8 cellular contexts compared by ENCODE assay signal in the genomic region with DNA sequence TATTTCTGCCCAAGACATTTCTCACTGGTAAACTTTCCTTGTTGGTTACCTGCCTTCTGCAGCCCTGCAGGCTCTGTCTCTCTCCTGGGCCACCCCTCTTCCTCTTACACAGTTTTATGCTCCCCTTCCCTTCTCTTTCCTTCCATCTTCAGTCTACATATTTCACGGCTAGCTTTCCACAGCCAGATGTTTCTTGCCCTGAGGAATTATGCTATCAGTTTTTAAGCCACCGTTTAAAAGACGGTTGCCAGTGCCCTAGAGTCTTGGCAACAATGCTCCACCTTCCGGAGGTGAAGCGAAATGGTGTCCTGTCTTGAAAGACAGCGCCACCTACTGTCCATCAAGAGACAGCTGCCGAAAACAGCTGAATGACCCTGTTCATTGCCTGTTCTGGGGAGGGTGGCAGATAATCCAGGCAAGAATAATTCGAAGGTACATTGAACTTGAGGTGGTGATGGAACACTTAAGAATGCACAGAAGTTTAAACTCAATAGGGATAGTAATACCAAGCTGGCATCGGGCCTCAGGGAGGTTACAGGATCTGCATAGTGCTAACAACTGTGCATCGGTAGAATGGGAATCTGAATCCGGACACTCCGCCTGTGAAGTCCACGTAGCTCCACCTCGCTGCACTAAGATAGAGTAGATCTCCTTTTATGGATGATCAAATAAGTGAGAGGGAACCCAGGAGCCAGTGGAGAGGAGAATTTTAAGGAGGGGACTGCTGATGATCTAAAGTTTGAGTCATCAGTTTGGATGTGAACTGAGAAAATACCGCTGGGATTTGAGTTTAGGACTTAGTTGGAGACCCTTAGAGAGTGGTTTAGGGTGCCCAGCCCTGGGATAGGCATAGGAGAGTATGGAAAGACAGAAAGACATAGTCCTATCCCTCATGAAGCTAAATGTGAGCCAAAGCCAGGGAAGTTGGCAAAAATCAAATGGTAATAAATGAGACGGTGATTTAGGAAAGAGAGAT. TPM values are rescaled to one million over a fixed set of nuclear protein-coding genes. Genes with fewer than 3 reads are reported as not detected.
A peak's percentile ranks its signal among the peaks of the same experiment; 100 is the strongest.
DNase-seq lines count a peak whose midpoint lies in the region; ATAC-seq and TF ChIP-seq lines count a peak whose summit lies in the region.

No MANE protein-coding gene starts in this region.

- DNase-seq in AG04450 (ENCODE audit: low read depth, low spot score): peak; percentile 64
- peak; percentile 69 to 73 for DNase-seq in SJSA1 (ENCODE audit: low read depth in 1 of 2, low spot score in 2 of 2)
- peak; percentile 43 for DNase-seq in activated effector memory CD4-positive, alpha-beta T cell treated with Interleukin-2 at 50 U/mL for 16 hours
- DNase-seq in foreskin keratinocyte: peak; percentile 50 to 70
- DNase-seq in nucleus accumbens (lab: John Stamatoyannopoulos, UW): peak in 42 of 56 donors; percentile 1 to 72 (median 35)
- peak; percentile 87 for DNase-seq in testis

- H3K27ac ChIP-seq in AG04450 (ENCODE audit: low read depth, low read length) (no peak overlapping the region), SJSA1 (no peak overlapping the region), foreskin keratinocyte (no peak overlapping the region), testis (no peak overlapping the region)

- H2AFZ ChIP-seq in Loucy (ENCODE audit: low read length): peak overlapping the region; percentile 96

- H3K27me3 ChIP-seq in AG04450 (ENCODE audit: control insufficient read depth, insufficient read depth, low read length) (peaks cover 45% of the 10 kb centered on the region), Loucy (ENCODE audit: insufficient read depth, low read length, poor library complexity, severe bottlenecking) (no peaks in the 10 kb centered on the region), SJSA1 (replicated peaks) (peaks cover 36% of the 10 kb centered on the region), foreskin keratinocyte (peaks cover 80% of the 10 kb centered on the region), testis (no peaks in the 10 kb centered on the region)

- peak overlapping the region; percentile 56 for H3K4me2 ChIP-seq in Loucy (ENCODE audit: low read depth, low read length, poor library complexity, severe bottlenecking)

- H3K4me1 ChIP-seq in Loucy (ENCODE audit: insufficient read depth, low read length, poor library complexity, severe bottlenecking): peaks cover 14% of the 10 kb centered on the region
- H3K4me1 ChIP-seq in SJSA1 (replicated peaks): peaks cover 3% of the 10 kb centered on the region; the same call in 1 of the 2 replicates
- no peaks in the 10 kb centered on the region for H3K4me1 ChIP-seq in foreskin keratinocyte
- peaks cover 15% of the 10 kb centered on the region for H3K4me1 ChIP-seq in testis

- intact Hi-C loops in testis (cut with DNase I; ENCODE audit: low total_unique reads): no loop called here

- no peaks in the 10 kb centered on the region for H3K79me2 ChIP-seq in Loucy (ENCODE audit: insufficient read depth, low read length)

- TF ChIP-seq POLR2A in testis (IDR thresholded peaks at IDR 0.05): no peak

- no peaks in the 10 kb centered on the region; the same call in 1 of the 2 replicates for H3K9me3 ChIP-seq in AG04450 (ENCODE audit: control insufficient read depth, insufficient read depth, low read length)
- H3K9me3 ChIP-seq in Loucy (ENCODE audit: insufficient read depth, low read depth, low read length): no peaks in the 10 kb centered on the region
- no peaks in the 10 kb centered on the region; the same call in 1 of the 2 replicates for H3K9me3 ChIP-seq in SJSA1 (replicated peaks)
- no peaks in the 10 kb centered on the region for H3K9me3 ChIP-seq in testis

- CTCF ChIA-PET in AG04450 (lab: Charles Lee): interaction anchor here (0.5 to 6.0 kb wide), 45 partner anchors 8 to 491 kb away, joined by 3 to 236 read pairs (median 5); a partner anchor contains a TSS

- peak; percentile 49 for ATAC-seq in GM18519 (IDR thresholded peaks at IDR 0.05; ENCODE audit: low FRiP score, unreplicated experiment)
- peak; percentile 78 for ATAC-seq in foreskin keratinocyte

- H3K4me3 ChIP-seq in AG04450 (ENCODE audit: low read depth, low read length) (no peak overlapping the region), Loucy (ENCODE audit: low read length, poor library complexity, severe bottlenecking) (peak overlapping the region; percentile 40), SJSA1 (no peak overlapping the region), testis (no peak overlapping the region)

- POLR2A ChIA-PET in AG04450 (lab: Yijun Ruan, JAX): no interaction called here

- 20 to 24% methylated on average over 16 of the region's 16 CpGs for WGBS in testis, 2 donors

- H3K9ac ChIP-seq in Loucy (ENCODE audit: low read depth, low read length, poor library complexity, severe bottlenecking): peak overlapping the region; percentile 55

- H4K20me1 ChIP-seq in Loucy (ENCODE audit: insufficient read depth, low read length, poor library complexity, severe bottlenecking): no peaks in the 10 kb centered on the region

- H3K9me2 ChIP-seq in Loucy (replicated peaks; ENCODE audit: low read depth, low read length): no peaks in the 10 kb centered on the region

- H3F3A ChIP-seq in Loucy (ENCODE audit: low read depth): no peaks in the 10 kb centered on the region

- H3K36me3 ChIP-seq in Loucy (ENCODE audit: insufficient read depth, low read length) (no peaks in the 10 kb centered on the region), SJSA1 (no peaks in the 10 kb centered on the region), testis (ENCODE audit: low read depth, missing control alignments) (no peaks in the 10 kb centered on the region)

- peak; percentile 99 for TF ChIP-seq CTCF in AG04450 (IDR thresholded peaks at IDR 0.05; ENCODE audit: low read depth, low read length)
- TF ChIP-seq CTCF in Loucy (conservative IDR thresholded peaks at IDR 0.05; ENCODE audit: low read length): peak; percentile 100
- peak; percentile 98 for TF ChIP-seq CTCF in foreskin keratinocyte (conservative IDR thresholded peaks at IDR 0.05)
- TF ChIP-seq CTCF in testis (IDR thresholded peaks at IDR 0.05): peak; percentile 78 to 95 (median 86)

RNA-seq across cellular contexts. Expression of a gene that starts 4.8 kb away (rescaled TPM):
- polyA plus RNA-seq in AG04450 (2011; rRNA removed) (not detected in 2 replicates), foreskin keratinocyte (not detected in 2 replicates), testis (ENCODE audit: insufficient read depth, low read depth, low replicate concordance) (7.5 TPM)
- not detected in 2 replicates for polyA minus RNA-seq in AG04450 (2011; rRNA and poly(A)+ RNA removed)
- total RNA-seq in SJSA1 (2014; rRNA removed; shearing (Covaris generic)): not detected in 2 replicates
- total RNA-seq in foreskin keratinocyte (not detected in 2 replicates), testis (under 1 TPM; 0.19 to 0.79 TPM)

RNA-seq across cellular contexts. Expression of a gene that starts 18.3 kb away (rescaled TPM):
- not detected in 2 replicates for polyA plus RNA-seq in AG04450 (2011; rRNA removed)
- polyA minus RNA-seq in AG04450 (2011; rRNA and poly(A)+ RNA removed): not detected in 2 replicates
- total RNA-seq in SJSA1 (2014; rRNA removed; shearing (Covaris generic)): not detected in 2 replicates
- 0.04 TPM in 1 of 2 replicates, not detected in the other for total RNA-seq in foreskin keratinocyte
- polyA plus RNA-seq in foreskin keratinocyte: 0.12 TPM in 2 replicates
- 1 to 10 TPM in 1 of 2 donors, under 1 TPM in 1; 0.50 to 4.0 TPM for total RNA-seq in testis
- polyA plus RNA-seq in testis (ENCODE audit: insufficient read depth, low read depth, low replicate concordance): 6.4 TPM

RNA-seq across cellular contexts. Expression of a gene that starts 29.8 kb away (rescaled TPM):
- polyA plus RNA-seq in AG04450 (2011; rRNA removed) (not detected in 2 replicates), foreskin keratinocyte (not detected in 2 replicates), testis (ENCODE audit: insufficient read depth, low read depth, low replicate concordance) (0.17 TPM)
- not detected in 2 replicates for polyA minus RNA-seq in AG04450 (2011; rRNA and poly(A)+ RNA removed)
- total RNA-seq in SJSA1 (2014; rRNA removed; shearing (Covaris generic)): not detected in 2 replicates
- total RNA-seq in foreskin keratinocyte (not detected in 2 replicates), testis (under 1 TPM in 1 of 2 donors, not detected in 1; 0.25 TPM)

RNA-seq across cellular contexts. Expression of a gene that starts 32.2 kb away (rescaled TPM):
- not detected in 2 replicates for polyA plus RNA-seq in AG04450 (2011; rRNA removed)
- polyA minus RNA-seq in AG04450 (2011; rRNA and poly(A)+ RNA removed): not detected in 2 replicates
- not detected in 2 replicates for total RNA-seq in SJSA1 (2014; rRNA removed; shearing (Covaris generic))
- not detected in 2 replicates for total RNA-seq in foreskin keratinocyte
- not detected in 2 replicates for polyA plus RNA-seq in foreskin keratinocyte
- under 1 TPM in 1 of 2 donors, not detected in 1; 0.25 TPM for total RNA-seq in testis
- 1.1 TPM for polyA plus RNA-seq in testis (ENCODE audit: insufficient read depth, low read depth, low replicate concordance)

RNA-seq across cellular contexts. Expression of a gene that starts 55.6 kb away (rescaled TPM):
- polyA plus RNA-seq in AG04450 (2011; rRNA removed) (not detected in 2 replicates), foreskin keratinocyte (4.6 and 5.3 TPM in 2 replicates), testis (ENCODE audit: insufficient read depth, low read depth, low replicate concordance) (2.7 TPM)
- polyA minus RNA-seq in AG04450 (2011; rRNA and poly(A)+ RNA removed): not detected in 2 replicates
- not detected in 2 replicates for total RNA-seq in SJSA1 (2014; rRNA removed; shearing (Covaris generic))
- total RNA-seq in foreskin keratinocyte (3.2 and 3.6 TPM in 2 replicates), testis (1 to 10 TPM; 3.5 to 4.3 TPM)

Comparison
In these comparisons a context has a peak if more than half of its experiments do, and no peak if none do; other contexts are left out.
1. DNase-seq: peak in every context shown above with its lines; median percentile 87 in testis; 71 in SJSA1; 64 in AG04450; 60 in foreskin keratinocyte; 43 in activated effector memory CD4-positive, alpha-beta T cell treated with Interleukin-2 at 50 U/mL for 16 hours; 35 in nucleus accumbens.